In genomic region chr13:69474286-69474685, GRCh38 we compare ENCODE assay signal across 13 cellular contexts.
"Had no signal": no experiment of that assay in that cellular context is flagged by ENCODE, and none has a peak within 500 bp of the region (broad histone marks: within the 10 kb centered on the region; RNA-seq: fewer than 3 reads in every experiment).

No MANE protein-coding gene starts in this region.

- H3K4me3 ChIP-seq: right atrium auricular region, thyroid gland, uterus had no signal

- H3K27ac ChIP-seq: parathyroid adenoma, right atrium auricular region, thyroid gland, uterus had no signal

- H3K27me3 ChIP-seq: right atrium auricular region, thyroid gland, uterus had no signal

- H3K9me3 ChIP-seq: right atrium auricular region, thyroid gland, uterus had no signal

- H3K4me1 ChIP-seq: parathyroid adenoma, right atrium auricular region, thyroid gland, uterus had no signal

- H3K9ac ChIP-seq: parathyroid adenoma had no signal

- H3K36me3 ChIP-seq: right atrium auricular region, thyroid gland, uterus had no signal

- DNase-seq: activated CD4-positive, alpha-beta T cell treated with anti-CD3 and anti-CD28 coated beads for 48 hours; activated naive CD4-positive, alpha-beta T cell treated with Interleukin-2 at 50 U/mL for 16 hours; activated naive CD8-positive, alpha-beta T cell treated with anti-CD3 and anti-CD28 coated beads, Interleukin-2, amount 50 U/mL, for 24 hours; dermis blood vessel endothelial cell; glutamatergic neuron; left cardiac atrium; naive thymus-derived CD4-positive, alpha-beta T cell; small intestine; thyroid gland; uterus had no signal

- ATAC-seq: activated naive CD8-positive, alpha-beta T cell treated with anti-CD3 and anti-CD28 coated beads, Interleukin-2, amount 50 U/mL, for 24 hours; left cardiac atrium; naive thymus-derived CD4-positive, alpha-beta T cell; stimulated activated effector memory CD8-positive, alpha-beta T cell treated with anti-CD3 and anti-CD28 coated beads, Interleukin-12 subunit alpha, Interleukin-12 subunit beta, amount 100 ng/mL, for 72 hours had no signal
